In genomic region chr16:67719778-67720144, GRCh38 we compare ENCODE assay signal across 8 cellular contexts. TPM values are rescaled to one million over a fixed set of nuclear protein-coding genes. Genes with fewer than 3 reads are reported as not detected.
DNase-seq lines count a peak whose midpoint lies in the region; ATAC-seq and TF ChIP-seq lines count a peak whose summit lies in the region.

No MANE protein-coding gene starts in this region.

- peak; percentile 19 for DNase-seq in NCI-H1105 (lab: John Stamatoyannopoulos, UW)
- no peak for DNase-seq in NCI-H1105 treated with DMSO at 0.1 percent for 48 hours (lab: John Stamatoyannopoulos, UW)
- DNase-seq in HFFc6 = peak; percentile 66
- DNase-seq in PC-3 = no peak
- DNase-seq in astrocyte of the cerebellum (ENCODE audit: low read depth) = peak; percentile 12
- no peak for DNase-seq in right cardiac atrium
- DNase-seq in activated gamma-delta T cell (lab: John Stamatoyannopoulos, UW) = no peak

- H3K4me1 ChIP-seq in PC-3 (ENCODE audit: insufficient read depth, low read length) = peaks cover 31% of the 10 kb centered on the region
- no peaks in the 10 kb centered on the region for H3K4me1 ChIP-seq in right cardiac atrium (ENCODE audit: control insufficient read depth, insufficient read depth, low read length)
- peaks cover 14% of the 10 kb centered on the region for H3K4me1 ChIP-seq in parathyroid adenoma

- H3K4me3 ChIP-seq in PC-3 (ENCODE audit: low read length) = peak overlapping the region; percentile 97
- H3K4me3 ChIP-seq in astrocyte of the cerebellum (ENCODE audit: low read depth, low read length) = peak overlapping the region; percentile 70
- H3K4me3 ChIP-seq in right cardiac atrium (ENCODE audit: low read length) = peak overlapping the region; percentile 69
- H3K4me3 ChIP-seq in parathyroid adenoma (ENCODE audit: low read depth, low read length) = peak overlapping the region; percentile 96

- no peaks in the 10 kb centered on the region for H3K9me3 Mint-ChIP-seq in HFFc6

- 1% methylated on average over 5 of the region's 5 CpGs for WGBS in right cardiac atrium

- H3K4me3 Mint-ChIP-seq in HFFc6 = peak overlapping the region; percentile 93

- no peak overlapping the region for H3K27ac ChIP-seq in PC-3 (ENCODE audit: low read length)
- H3K27ac ChIP-seq in right cardiac atrium (ENCODE audit: low read length) = peak overlapping the region; percentile 91
- H3K27ac ChIP-seq in parathyroid adenoma = peak overlapping the region; percentile 76

- H2AFZ ChIP-seq in PC-3 (ENCODE audit: low read length) = peak overlapping the region; percentile 64; the same call in 1 of the 2 replicates
- peak overlapping the region; percentile 97 for H2AFZ ChIP-seq in parathyroid adenoma

- in situ Hi-C loops in astrocyte of the cerebellum (cut with HindIII; ENCODE audit: low sequenced_read_pairs) = loop anchor here (5.0 kb wide), 1 partner anchor 103 kb away; no protein-coding TSS in a partner anchor

- H3K27me3 ChIP-seq in PC-3 (ENCODE audit: low read length) (no peaks in the 10 kb centered on the region), right cardiac atrium (ENCODE audit: control insufficient read depth, insufficient read depth) (no peaks in the 10 kb centered on the region), parathyroid adenoma (ENCODE audit: control insufficient read depth, insufficient read depth, low read length) (no peaks in the 10 kb centered on the region)

- peaks cover 42% of the 10 kb centered on the region for H3K79me2 ChIP-seq in PC-3 (ENCODE audit: low read length)
- peaks cover 37% of the 10 kb centered on the region for H3K79me2 ChIP-seq in parathyroid adenoma

- no peaks in the 10 kb centered on the region for H3F3A ChIP-seq in PC-3 (ENCODE audit: low read length, unreplicated experiment)

- H3K9me2 ChIP-seq in PC-3 (replicated peaks; ENCODE audit: low read length) = no peaks in the 10 kb centered on the region

- CTCF ChIA-PET in PC-3 (lab: Charles Lee) = interaction anchor here (0.5 to 1.3 kb wide), 3 partner anchors 11 to 97 kb away, joined by 3 to 4 read pairs (median 3); no protein-coding TSS in a partner anchor

- TF ChIP-seq CTCF in HFFc6 (IDR thresholded peaks at IDR 0.05) (no peak), PC-3 (conservative IDR thresholded peaks at IDR 0.05; ENCODE audit: low read depth, low read length) (no peak), astrocyte of the cerebellum (IDR thresholded peaks at IDR 0.05; ENCODE audit: low read depth, low read length, missing control alignments) (no peak), parathyroid adenoma (IDR thresholded peaks at IDR 0.05) (no peak)

- no peaks in the 10 kb centered on the region for H3K36me3 ChIP-seq in PC-3 (ENCODE audit: low read depth, low read length)
- no peaks in the 10 kb centered on the region for H3K36me3 ChIP-seq in parathyroid adenoma (ENCODE audit: control insufficient read depth, insufficient read depth, low read length)

- intact Hi-C loops in PC-3 (cut with micrococcal nuclease) (loop anchor here (5.0 kb wide), 1 partner anchor 88 kb away; the partner anchor contains the start of genes RANBP10 and TSNAXIP1), right cardiac atrium (cut with DNase I) (loop anchor here in 1 of 4 donors (10.0 kb wide), 1 partner anchor 55 kb away; no protein-coding TSS in a partner anchor)

- H3K4me2 ChIP-seq in PC-3 (ENCODE audit: low read length) (peak overlapping the region; percentile 100), parathyroid adenoma (ENCODE audit: low read length) (peak overlapping the region; percentile 97)

- H3K27me3 Mint-ChIP-seq in HFFc6 (ENCODE audit: insufficient read depth) = peaks cover 5% of the 10 kb centered on the region; the same call in 1 of the 2 replicates

- POLR2A ChIA-PET in PC-3 (lab: Charles Lee; ENCODE audit: unreplicated experiment) = interaction anchor here (0.6 kb wide), 2 partner anchors 21 to 39 kb away, joined by 3 to 4 read pairs; no protein-coding TSS in a partner anchor

- no peaks in the 10 kb centered on the region for H4K20me1 ChIP-seq in PC-3 (ENCODE audit: low read length)

- no peaks in the 10 kb centered on the region for H3K9me3 ChIP-seq in PC-3 (ENCODE audit: low read length)
- H3K9me3 ChIP-seq in right cardiac atrium (ENCODE audit: control insufficient read depth, low read length) = no peaks in the 10 kb centered on the region
- no peaks in the 10 kb centered on the region for H3K9me3 ChIP-seq in parathyroid adenoma (ENCODE audit: control insufficient read depth, low read length)

- H3K9ac ChIP-seq in PC-3 (ENCODE audit: low read length) = peak overlapping the region; percentile 94
- no peak overlapping the region for H3K9ac ChIP-seq in parathyroid adenoma

- ATAC-seq in PC-3 (peak; percentile 43), right cardiac atrium (peak; percentile 74 to 77)

- TSS peak; percentile 98 for BruUV-seq in PC-3 (replicated peaks; lab: Mats Ljungman, UMichigan)

- peak overlapping the region; percentile 95 for H3K27ac Mint-ChIP-seq in HFFc6

- H3K36me3 Mint-ChIP-seq in HFFc6 (ENCODE audit: low read depth) = no peaks in the 10 kb centered on the region

- peaks cover 48% of the 10 kb centered on the region for H3K4me1 Mint-ChIP-seq in HFFc6 (ENCODE audit: low read depth)

RNA-seq across cellular contexts. Expression of gene GFOD2, which starts 0.6 kb away (rescaled TPM):
- total RNA-seq in HFFc6 (2021; fragmentation: NEBNext Ultra II Directional; extraction: Animal tissue kit (Norgen Biotek cat#: 25700)) = 10 to 100 TPM; 14.4 to 19.4 (median 16.9) TPM
- total RNA-seq in PC-3 (2014; rRNA removed) (21.8 and 22.2 TPM in 2 replicates), right cardiac atrium (1 to 10 TPM; 8.2 to 9.9 (median 8.6) TPM)
- 8.1 TPM for polyA plus RNA-seq in right cardiac atrium

RNA-seq across cellular contexts. Expression of gene C16orf86, which starts 53.1 kb away (rescaled TPM):
- 1 to 10 TPM; 1.0 to 1.9 (median 1.6) TPM for total RNA-seq in HFFc6 (2021; fragmentation: NEBNext Ultra II Directional; extraction: Animal tissue kit (Norgen Biotek cat#: 25700))
- total RNA-seq in PC-3 (2014; rRNA removed) (not detected in 2 replicates), right cardiac atrium (1 to 10 TPM; 3.9 to 6.2 (median 4.9) TPM)
- 6.0 TPM for polyA plus RNA-seq in right cardiac atrium

RNA-seq across cellular contexts. Expression of gene ENKD1, which starts 53.2 kb away (rescaled TPM):
- 10 to 100 TPM in 1 of 6 experiments, 1 to 10 TPM in 5; 7.4 to 10.8 (median 8.9) TPM for total RNA-seq in HFFc6 (2021; fragmentation: NEBNext Ultra II Directional; extraction: Animal tissue kit (Norgen Biotek cat#: 25700))
- total RNA-seq in PC-3 (2014; rRNA removed) (12.0 and 19.4 TPM in 2 replicates), right cardiac atrium (10 to 100 TPM in 2 of 4 donors, 1 to 10 TPM in 2; 8.6 to 11.1 (median 9.5) TPM)
- 12.9 TPM for polyA plus RNA-seq in right cardiac atrium

RNA-seq across cellular contexts. Expression of gene PARD6A, which starts 59.0 kb away (rescaled TPM):
- 1 to 10 TPM in 1 of 6 experiments, under 1 TPM in 5; 0.55 to 1.1 (median 0.86) TPM for total RNA-seq in HFFc6 (2021; fragmentation: NEBNext Ultra II Directional; extraction: Animal tissue kit (Norgen Biotek cat#: 25700))
- total RNA-seq in PC-3 (2014; rRNA removed) = 15.1 and 16.4 TPM in 2 replicates
- total RNA-seq in right cardiac atrium = 1 to 10 TPM; 3.4 to 3.5 (median 3.5) TPM
- 3.1 TPM for polyA plus RNA-seq in right cardiac atrium

RNA-seq across cellular contexts. Expression of gene ACD, which starts 59.7 kb away (rescaled TPM):
- total RNA-seq in HFFc6 (2021; fragmentation: NEBNext Ultra II Directional; extraction: Animal tissue kit (Norgen Biotek cat#: 25700)) = 10 to 100 TPM; 18.0 to 25.8 (median 23.9) TPM
- total RNA-seq in PC-3 (2014; rRNA removed) (26.3 and 31.7 TPM in 2 replicates), right cardiac atrium (10 to 100 TPM in 2 of 4 donors, 1 to 10 TPM in 2; 7.9 to 10.9 (median 9.4) TPM)
- 9.9 TPM for polyA plus RNA-seq in right cardiac atrium

Comparison
In these comparisons a context has a peak if more than half of its experiments do, and no peak if none do; other contexts are left out.
1. DNase-seq: peak in NCI-H1105 (single experiment), HFFc6 (single experiment) and astrocyte of the cerebellum (single experiment); none in NCI-H1105 treated with DMSO at 0.1 percent for 48 hours (single experiment), PC-3 (single experiment), right cardiac atrium (0 of 3) and activated gamma-delta T cell (single experiment).
2. Peak in every context shown above with its lines, with median percentiles within 50 percentile points of each other: H3K4me3 ChIP-seq.